36 cellular contexts compared by ENCODE assay signal in genomic region chr11:75426720-75427086, GRCh38.
"Had no signal": no experiment of that assay in that cellular context is flagged by ENCODE, and none has a peak within 500 bp of the region (broad histone marks: within the 10 kb centered on the region; RNA-seq: fewer than 3 reads in every experiment).

No MANE protein-coding gene starts in this region.

- DNase-seq: activated B cell treated with CpG ODN at 0.5 μM for 24 hours; activated CD4-positive, alpha-beta memory T cell treated with anti-CD3 and anti-CD28 coated beads for 36 hours; activated CD4-positive, alpha-beta T cell treated with anti-CD3 and anti-CD28 coated beads for 4 hours; activated CD4-positive, alpha-beta T cell treated with anti-CD3 and anti-CD28 coated beads, Interleukin-2, amount 10 ng/mL, durations not matched to agents 24 days and 14 days; activated CD4-positive, alpha-beta T cell treated with anti-CD3 and anti-CD28 coated beads, Interleukin-2, amount 50 U/mL, for 1 hour; activated CD4-positive, alpha-beta T cell treated with anti-CD3 and anti-CD28 coated beads, Interleukin-2, amount 50 U/mL, for 4 hours; activated CD4-positive, CD25-positive, alpha-beta regulatory T cell treated with anti-CD3 and anti-CD28 coated beads, Interleukin-2, amount 50 U/mL, for 72 hours; activated CD8-positive, alpha-beta memory T cell treated with anti-CD3 and anti-CD28 coated beads, Interleukin-2, amount 50 U/mL, for 4 hours; activated CD8-positive, alpha-beta T cell treated with anti-CD3 and anti-CD28 coated beads for 36 hours; activated effector memory CD4-positive, alpha-beta T cell treated with anti-CD3 and anti-CD28 coated beads, Interleukin-2, amount 50 U/mL, for 16 hours; activated gamma-delta T cell treated with Interleukin-2 at 50 U/mL for 16 hours; activated naive CD4-positive, alpha-beta T cell; activated naive CD4-positive, alpha-beta T cell treated with anti-CD3 and anti-CD28 coated beads for 36 hours; activated naive CD8-positive, alpha-beta T cell treated with anti-CD3 and anti-CD28 coated beads, Interleukin-2, amount 10 ng/mL, durations not matched to agents 7 days and 5 days; activated naive CD8-positive, alpha-beta T cell treated with anti-CD3 and anti-CD28 coated beads, Interleukin-2, amount 50 U/mL, for 24 hours; activated T-cell treated with anti-CD3 and anti-CD28 coated beads for 4 hours; activated T-cell treated with anti-CD3 and anti-CD28 coated beads, Interleukin-2, amount 50 U/mL, for 1 hour; activated T-cell treated with anti-CD3 and anti-CD28 coated beads, Interleukin-2, amount 50 U/mL, for 4 hours; activated T-cell treated with anti-CD3 and anti-CD28 coated beads, Interleukin-2, amount 50 U/mL, for 72 hours; amygdala; anterior cingulate cortex; body of pancreas; brain microvascular endothelial cell; central memory CD4-positive, alpha-beta T cell; T-cell; T-helper 2 cell; T-helper 9 cell had no signal

- FAIRE-seq: astrocyte, TTC549 had no signal

- H3K4me3 Mint-ChIP-seq: activated B cell treated with CpG ODN at 0.5 μM for 24 hours; activated CD4-positive, alpha-beta memory T cell treated with anti-CD3 and anti-CD28 coated beads for 36 hours; activated CD4-positive, alpha-beta T cell treated with anti-CD3 and anti-CD28 coated beads, Interleukin-2, amount 10 ng/mL, durations not matched to agents 24 days and 14 days; activated CD8-positive, alpha-beta T cell treated with anti-CD3 and anti-CD28 coated beads for 36 hours; activated naive CD4-positive, alpha-beta T cell treated with anti-CD3 and anti-CD28 coated beads for 36 hours; activated naive CD4-positive, alpha-beta T cell treated with anti-CD3 and anti-CD28 coated beads, Interleukin-2, amount 50 U/mL, for 24 hours; activated naive CD8-positive, alpha-beta T cell; activated naive CD8-positive, alpha-beta T cell treated with anti-CD3 and anti-CD28 coated beads, Interleukin-2, amount 10 ng/mL, durations not matched to agents 7 days and 5 days; activated naive CD8-positive, alpha-beta T cell treated with anti-CD3 and anti-CD28 coated beads, Interleukin-2, amount 50 U/mL, for 24 hours; activated T-cell treated with anti-CD3 and anti-CD28 coated beads, Interleukin-2, amount 50 U/mL, for 4 hours; activated T-cell treated with anti-CD3 and anti-CD28 coated beads, Interleukin-2, amount 50 U/mL, for 72 hours; activated T-helper 1 cell treated with anti-CD3 and anti-CD28 coated beads, Interleukin-12 subunit alpha, Interleukin-12 subunit beta, Interleukin-2, Interleukin-4 antibody, amounts not matched to agents 30 ng/mL and 10 ng/mL and 1 ng/mL, durations not matched to agents 14 hours and 24 hours and 36 hours; activated T-helper 17 cell treated with anti-CD3 and anti-CD28 coated beads, Interleukin-2, amount 50 U/mL, for 72 hours; T-cell; T-helper 2 cell treated with Interferon-gamma antibody and Interleukin-4, amounts not matched to agents 5 μg/mL and 100 μg/mL, for 36 hours had no signal

- H3K9me3 Mint-ChIP-seq: activated B cell treated with CpG ODN at 0.5 μM for 24 hours; activated naive CD4-positive, alpha-beta T cell treated with anti-CD3 and anti-CD28 coated beads for 36 hours; activated naive CD4-positive, alpha-beta T cell treated with anti-CD3 and anti-CD28 coated beads, Interleukin-2, amount 50 U/mL, for 24 hours; activated T-cell treated with anti-CD3 and anti-CD28 coated beads, Interleukin-2, amount 50 U/mL, for 4 hours; activated T-helper 17 cell treated with anti-CD3 and anti-CD28 coated beads, Interleukin-2, amount 50 U/mL, for 72 hours; T-cell had no signal

- H3K36me3 ChIP-seq: brain microvascular endothelial cell, breast epithelium had no signal

- H3K27ac ChIP-seq: body of pancreas, brain microvascular endothelial cell, breast epithelium, VCaP had no signal

- H3K4me3 ChIP-seq: body of pancreas, breast epithelium had no signal

- ATAC-seq: activated CD8-positive, alpha-beta T cell treated with anti-CD3 and anti-CD28 coated beads for 36 hours; activated naive CD8-positive, alpha-beta T cell treated with anti-CD3 and anti-CD28 coated beads, Interleukin-2, amount 50 U/mL, for 24 hours; activated T-cell treated with anti-CD3 and anti-CD28 coated beads, Interleukin-2, amount 50 U/mL, for 4 hours; activated T-cell treated with anti-CD3 and anti-CD28 coated beads, Interleukin-2, amount 50 U/mL, for 72 hours; activated T-helper 17 cell treated with anti-CD3 and anti-CD28 coated beads, Interleukin-2, amount 50 U/mL, for 72 hours; body of pancreas; T-cell had no signal

- H3K27ac Mint-ChIP-seq: activated B cell treated with CpG ODN at 0.5 μM for 24 hours; activated CD4-positive, alpha-beta memory T cell treated with anti-CD3 and anti-CD28 coated beads for 36 hours; activated CD4-positive, alpha-beta T cell treated with anti-CD3 and anti-CD28 coated beads, Interleukin-2, amount 10 ng/mL, durations not matched to agents 24 days and 14 days; activated CD8-positive, alpha-beta T cell treated with anti-CD3 and anti-CD28 coated beads for 36 hours; activated naive CD4-positive, alpha-beta T cell treated with anti-CD3 and anti-CD28 coated beads for 36 hours; activated naive CD4-positive, alpha-beta T cell treated with anti-CD3 and anti-CD28 coated beads, Interleukin-2, amount 50 U/mL, for 24 hours; activated naive CD8-positive, alpha-beta T cell; activated naive CD8-positive, alpha-beta T cell treated with anti-CD3 and anti-CD28 coated beads, Interleukin-2, amount 10 ng/mL, durations not matched to agents 7 days and 5 days; activated naive CD8-positive, alpha-beta T cell treated with anti-CD3 and anti-CD28 coated beads, Interleukin-2, amount 50 U/mL, for 24 hours; activated T-cell treated with anti-CD3 and anti-CD28 coated beads, Interleukin-2, amount 50 U/mL, for 72 hours; activated T-helper 1 cell treated with anti-CD3 and anti-CD28 coated beads, Interleukin-12 subunit alpha, Interleukin-12 subunit beta, Interleukin-2, Interleukin-4 antibody, amounts not matched to agents 30 ng/mL and 10 ng/mL and 1 ng/mL, durations not matched to agents 14 hours and 24 hours and 36 hours; activated T-helper 17 cell treated with anti-CD3 and anti-CD28 coated beads, Interleukin-2, amount 50 U/mL, for 72 hours; T-cell; T-helper 2 cell treated with Interferon-gamma antibody and Interleukin-4, amounts not matched to agents 5 μg/mL and 100 μg/mL, for 36 hours had no signal

- H3K27me3 ChIP-seq: body of pancreas had no signal
